ENCODE assay signal across 19 cellular contexts in genomic region chr16:89273741-89274472, GRCh38. TPM values are rescaled to one million over a fixed set of nuclear protein-coding genes. Genes with fewer than 3 reads are reported as not detected.
DNase-seq lines count a peak whose midpoint lies in the region; ATAC-seq, FAIRE-seq and TF ChIP-seq lines count a peak whose summit lies in the region.
"Had no signal": no experiment of that assay in that cellular context is flagged by ENCODE, and none has a peak within 500 bp of the region (broad histone marks: within the 10 kb centered on the region; RNA-seq: fewer than 3 reads in every experiment).

No MANE protein-coding gene starts in this region.

- no peaks in the 10 kb centered on the region for H3K27me3 ChIP-seq in IMR-90 (ENCODE audit: control insufficient read depth, insufficient read depth, low read length)
- H3K27me3 ChIP-seq in GM12878 (replicated peaks in 1 of 2; ENCODE audit: control insufficient read depth in 2 of 2, insufficient read depth in 2 of 2, low read length in 1 of 2): no peaks in the 10 kb centered on the region
- H3K27me3 ChIP-seq in neural progenitor cell: no peaks in the 10 kb centered on the region

- no peak for TF ChIP-seq POLR2A in IMR-90 (IDR thresholded peaks at IDR 0.05; ENCODE audit: low read depth, low read length)
- 0 out of 2 replicates have a peak, but pooled peaks have one; percentile 2 for TF ChIP-seq POLR2A in GM12878 (IDR thresholded peaks at IDR 0.05; ENCODE audit: low read depth, low read length)

- H3K36me3 ChIP-seq in IMR-90 (ENCODE audit: control insufficient read depth, insufficient read depth, low read length): peaks cover 82% of the 10 kb centered on the region
- peaks cover 23 to 39% of the 10 kb centered on the region in 2 experiments for H3K36me3 ChIP-seq in GM12878 (ENCODE audit: control insufficient read depth in 2 of 2, insufficient read depth in 2 of 2, low read length in 1 of 2)
- H3K36me3 ChIP-seq in neural progenitor cell: no peaks in the 10 kb centered on the region

- H3K18ac ChIP-seq in IMR-90 (ENCODE audit: low read depth, low read length): no peak overlapping the region

- WGBS in IMR-90 (ENCODE audit: extremely low coverage in 2 of 2, insufficient read length in 1 of 2), 2 experiments: 92% methylated on average over 14 of the region's 19 CpGs; no CpG with 5 or more reads in 1 of the 2 experiments
- WGBS in GM12878 (ENCODE audit: insufficient coverage, insufficient replicate concordance, low lambda C conversion rate, missing lambda C conversion rate): 93% methylated on average over 17 of the region's 19 CpGs

- H3K14ac ChIP-seq in IMR-90 (replicated peaks; ENCODE audit: low read depth, low read length): no peak overlapping the region

- TF ChIP-seq EP300 in GM12878 (IDR thresholded peaks at IDR 0.05; ENCODE audit: borderline replicate concordance in 1 of 2, control insufficient read depth in 1 of 2, low read depth in 2 of 2, low read length in 2 of 2): no peak

- H3K9ac ChIP-seq in IMR-90 (ENCODE audit: low read depth, low read length) (no peak overlapping the region), GM12878 (ENCODE audit: control insufficient read depth, insufficient read depth, low read length) (no peak overlapping the region), neural progenitor cell (no peak overlapping the region)

- H3K4me3 ChIP-seq in IMR-90 (ENCODE audit: insufficient read depth, low read depth, low read length) (no peak overlapping the region), GM12878 (no peak overlapping the region), neural progenitor cell (no peak overlapping the region)

- no peak overlapping the region for H2BK20ac ChIP-seq in IMR-90 (ENCODE audit: low read depth, low read length)

- H3K23ac ChIP-seq in IMR-90 (ENCODE audit: low read depth, low read length): no peak overlapping the region

- ATAC-seq in activated naive CD4-positive, alpha-beta T cell treated with anti-CD3 and anti-CD28 coated beads, Interleukin-2, amount 50 U/mL, for 72 hours: no peak
- ATAC-seq in IMR-90 (ENCODE audit: low read depth) (no peak), GM12878 (no peak), GM19328 (IDR thresholded peaks at IDR 0.05; ENCODE audit: unreplicated experiment) (no peak)

- in situ Hi-C loops in IMR-90 (cut with MboI; ENCODE audit: low sequenced_read_pairs): no loop called here
- in situ Hi-C loops in GM12878 (cut with MboI): no loop called here

- no peak overlapping the region for H4K5ac ChIP-seq in IMR-90 (ENCODE audit: low read depth, low read length)

- peaks cover 2% of the 10 kb centered on the region for H3K4me1 Mint-ChIP-seq in neural progenitor cell
- H3K4me1 Mint-ChIP-seq: B cell had no signal

- H3K4me1 ChIP-seq in IMR-90 (ENCODE audit: control insufficient read depth, insufficient read depth, low read length): no peaks in the 10 kb centered on the region
- H3K4me1 ChIP-seq in GM12878 (ENCODE audit: control insufficient read depth, insufficient read depth, low read length): no peaks in the 10 kb centered on the region
- H3K4me1 ChIP-seq in neural progenitor cell: no peaks in the 10 kb centered on the region

- no peak overlapping the region for H4K8ac ChIP-seq in IMR-90 (ENCODE audit: low read depth in 2 of 2, low read length in 2 of 2)

- intact Hi-C loops in IMR-90 (cut with micrococcal nuclease): no loop called here
- intact Hi-C loops in GM12878 (cut with micrococcal nuclease; ENCODE audit: unreplicated experiment): no loop called here

- peaks cover 50% of the 10 kb centered on the region for H4K20me1 ChIP-seq in IMR-90 (ENCODE audit: insufficient read depth, low read length)
- H4K20me1 ChIP-seq in GM12878 (ENCODE audit: control insufficient read depth, insufficient read depth): no peaks in the 10 kb centered on the region
- peaks cover 28% of the 10 kb centered on the region for H4K20me1 ChIP-seq in neural progenitor cell (ENCODE audit: low read depth)

- H3K9me3 Mint-ChIP-seq in activated naive CD4-positive, alpha-beta T cell treated with anti-CD3 and anti-CD28 coated beads, Interleukin-2, amount 50 U/mL, for 72 hours: no peaks in the 10 kb centered on the region
- no peaks in the 10 kb centered on the region for H3K9me3 Mint-ChIP-seq in neural progenitor cell
- H3K9me3 Mint-ChIP-seq: HFFc6 had no signal

- H3K27me3 Mint-ChIP-seq in neural progenitor cell (ENCODE audit: insufficient read depth, low read depth): peaks cover 9% of the 10 kb centered on the region
- H3K27me3 Mint-ChIP-seq: B cell; CD4-positive, alpha-beta memory T cell had no signal

- TF ChIP-seq RAD21 in IMR-90 (IDR thresholded peaks at IDR 0.05; ENCODE audit: low read length): no peak
- TF ChIP-seq RAD21 in GM12878 (IDR thresholded peaks at IDR 0.05; ENCODE audit: insufficient read depth, low read depth, low read length): no peak

- TF ChIP-seq CTCF in IMR-90 (conservative IDR thresholded peaks at IDR 0.05; ENCODE audit: low read depth, low read length): no peak
- TF ChIP-seq CTCF in GM12878 (IDR thresholded peaks at IDR 0.05 in 2 of 3, conservative IDR thresholded peaks at IDR 0.05 in 1 of 3; ENCODE audit: control insufficient read depth in 2 of 3, extremely low read depth in 1 of 3, insufficient read depth in 1 of 3, low read depth in 3 of 3, low read length in 3 of 3): no peak
- TF ChIP-seq CTCF in neural progenitor cell (IDR thresholded peaks at IDR 0.05): no peak

- H3K4me2 ChIP-seq in IMR-90 (ENCODE audit: low read depth, low read length) (no peak overlapping the region), GM12878 (ENCODE audit: control insufficient read depth, insufficient read depth) (no peak overlapping the region), neural progenitor cell (no peak overlapping the region)

- no peak overlapping the region for H2AFZ ChIP-seq in IMR-90 (replicated peaks; ENCODE audit: low read length, poor library complexity)
- no peak overlapping the region for H2AFZ ChIP-seq in GM12878 (ENCODE audit: control insufficient read depth, low read depth, low read length)
- no peak overlapping the region for H2AFZ ChIP-seq in neural progenitor cell (replicated peaks)

- no peak overlapping the region for H2BK15ac ChIP-seq in IMR-90 (ENCODE audit: low read depth, low read length)

- no peaks in the 10 kb centered on the region for H3F3A ChIP-seq in neural progenitor cell (ENCODE audit: low read depth)

- peaks cover 7 to 12% of the 10 kb centered on the region in 2 donors for H3K36me3 Mint-ChIP-seq in activated naive CD4-positive, alpha-beta T cell treated with anti-CD3 and anti-CD28 coated beads, Interleukin-2, amount 50 U/mL, for 72 hours
- peaks cover 27% of the 10 kb centered on the region for H3K36me3 Mint-ChIP-seq in neural progenitor cell

- H2BK120ac ChIP-seq in IMR-90 (ENCODE audit: low read depth, low read length): no peak overlapping the region

- dilution Hi-C loops in IMR-90 (cut with HindIII; ENCODE audit: low sequenced_read_pairs, unreplicated experiment): no loop called here

- FAIRE-seq in GM12878 (lab: Jason Lieb, UNC): no peak
- FAIRE-seq: D721Med, HTR-8/SVneo had no signal

- H3K4ac ChIP-seq in IMR-90 (ENCODE audit: low read depth, low read length): no peak overlapping the region

- H3K56ac ChIP-seq in IMR-90 (ENCODE audit: extremely low read depth, insufficient read depth, low read length): no peak overlapping the region

- RAD21 ChIA-PET in GM12878 (lab: Charles Lee; ENCODE audit: unreplicated experiment): no interaction called here

- no peak overlapping the region for H2AK5ac ChIP-seq in IMR-90 (ENCODE audit: low read depth, low read length)

- no peak overlapping the region for H4K91ac ChIP-seq in IMR-90 (ENCODE audit: insufficient read depth, low read depth, low read length)

- no peak overlapping the region for H3K27ac ChIP-seq in IMR-90 (ENCODE audit: insufficient read depth, low read length)
- H3K27ac ChIP-seq in GM12878 (ENCODE audit: control insufficient read depth, insufficient read depth): no peak overlapping the region
- H3K27ac ChIP-seq in neural progenitor cell: no peak overlapping the region

- H3K79me2 ChIP-seq in GM12878 (ENCODE audit: control insufficient read depth, insufficient read depth, low read length) (no peaks in the 10 kb centered on the region), neural progenitor cell (ENCODE audit: low read depth) (peaks cover 7% of the 10 kb centered on the region)

- peak overlapping the region; percentile 13 for H3K4me3 Mint-ChIP-seq in neural progenitor cell
- H3K4me3 Mint-ChIP-seq: B cell; CD4-positive, alpha-beta memory T cell; HFFc6 had no signal

- no peak overlapping the region for H2BK5ac ChIP-seq in IMR-90 (ENCODE audit: low read depth, low read length, poor library complexity, severe bottlenecking)

- H3K9me3 ChIP-seq in IMR-90 (ENCODE audit: control insufficient read depth, insufficient read depth, low read length): no peaks in the 10 kb centered on the region
- H3K9me3 ChIP-seq in GM12878 (replicated peaks; ENCODE audit: control insufficient read depth, insufficient read depth, low read length): no peaks in the 10 kb centered on the region
- H3K9me3 ChIP-seq in neural progenitor cell (ENCODE audit: low read depth): no peaks in the 10 kb centered on the region

- H3K79me1 ChIP-seq in IMR-90 (ENCODE audit: low read depth in 1 of 2, low read length in 2 of 2): peaks cover 17 to 75% of the 10 kb centered on the region in 2 experiments

- H2AK9ac ChIP-seq in IMR-90 (replicated peaks; ENCODE audit: low read depth, low read length, poor library complexity): peak overlapping the region; percentile 16

- CTCF ChIA-PET in IMR-90 (lab: Yijun Ruan, JAX): no interaction called here
- CTCF ChIA-PET in GM12878 (lab: Yijun Ruan, JAX): no interaction called here

- peak overlapping the region; percentile 77 to 91 for H3K27ac Mint-ChIP-seq in activated naive CD4-positive, alpha-beta T cell treated with anti-CD3 and anti-CD28 coated beads, Interleukin-2, amount 50 U/mL, for 72 hours
- H3K27ac Mint-ChIP-seq in neural progenitor cell: no peak overlapping the region
- H3K27ac Mint-ChIP-seq: B cell, HFFc6 had no signal

- POLR2A ChIA-PET in IMR-90 (lab: Charles Lee; ENCODE audit: unreplicated experiment): no interaction called here
- POLR2A ChIA-PET in GM12878 (lab: Charles Lee): no interaction called here

- DNase-seq in activated naive CD4-positive, alpha-beta T cell treated with anti-CD3 and anti-CD28 coated beads, Interleukin-2, amount 50 U/mL, for 72 hours (ENCODE audit: low spot score in 2 of 2): no peak
- DNase-seq in activated naive CD4-positive, alpha-beta T cell treated with anti-CD3 and anti-CD28 coated beads, Interleukin-2, amount 50 U/mL, for 16 hours: no peak
- DNase-seq in IMR-90 (no peak), GM12878 (ENCODE audit: low read depth, low spot score) (no peak), neural progenitor cell (ENCODE audit: low spot score) (no peak), NCI-H226 (no peak)
- DNase-seq: ACHN; GOT3; HFFc6; KBM-7; NCI-H1436 treated with DMSO at 0.1 percent for 48 hours; NCI-H2081 treated with DMSO at 0.1 percent for 48 hours; NCI-H524 treated with DMSO at 0.1 percent for 48 hours; NK-92 treated with Interleukin-12 subunit alpha and Interleukin-12 subunit beta, amount 100 ng/mL, for 24 hours had no signal

- BruUV-seq in IMR-90 (replicated peaks; lab: Mats Ljungman, UMichigan) (no TSS peak), GM12878 (replicated peaks; lab: Mats Ljungman, UMichigan) (no TSS peak)

- SMC1A ChIA-PET in GM12878 (lab: Charles Lee; ENCODE audit: uncharacterized antibody, unreplicated experiment): no interaction called here

- H3K9me1 ChIP-seq in IMR-90 (ENCODE audit: insufficient read depth, low read length): no peaks in the 10 kb centered on the region; the same call in 1 of the 2 replicates

RNA-seq across cellular contexts. Expression of gene ZNF778, which starts 56.4 kb away (rescaled TPM):
- total RNA-seq in activated naive CD4-positive, alpha-beta T cell treated with anti-CD3 and anti-CD28 coated beads, Interleukin-2, amount 50 U/mL, for 72 hours: 10 to 100 TPM in 1 of 2 donors, 1 to 10 TPM in 1; 6.1 to 12.2 TPM
- 8.3 and 9.9 TPM in 2 replicates for total RNA-seq in IMR-90 (2012; rRNA removed)
- polyA plus RNA-seq in IMR-90 (2012; rRNA removed): 4.1 and 5.6 TPM in 2 replicates
- polyA plus RNA-seq in IMR-90 (2012; cell fraction: cytosol; rRNA removed): 1.6 and 2.1 TPM in 2 replicates
- 10.5 and 11.8 TPM in 2 replicates for polyA plus RNA-seq in IMR-90 (2012; cell fraction: nucleus; rRNA removed; ENCODE audit: low replicate concordance)
- total RNA-seq in GM12878 (2013; cell fraction: nucleolus; rRNA removed): 15.8 and 17.3 TPM in 2 replicates
- total RNA-seq in GM12878 (2014; rRNA removed): 3.3 and 6.5 TPM in 2 replicates
- total RNA-seq in GM12878 (2014; rRNA removed; fragmentation: Illumina TruSeq; extraction: Trizol): 3.5 and 3.6 TPM in 2 replicates
- total RNA-seq in GM12878 (2021): 6.4 and 9.7 TPM in 2 replicates
- 2.2 TPM for polyA plus RNA-seq in GM12878 (2011; ENCODE audit: low read depth)
- 3.8 and 4.4 TPM in 2 replicates for polyA plus RNA-seq in GM12878 (2011; rRNA removed)
- 2.8 and 3.8 TPM in 2 replicates for polyA plus RNA-seq in GM12878 (2011; cell fraction: cytosol; rRNA removed)
- polyA plus RNA-seq in GM12878 (2011; cell fraction: nucleus; rRNA removed): 6.7 and 8.5 TPM in 2 replicates
- 2.4 and 5.4 TPM in 2 replicates for polyA plus RNA-seq in GM12878 (2012)
- polyA plus RNA-seq in GM12878 (2014; fragmentation: Illumina TruSeq; extraction: Trizol): 4.3 and 4.6 TPM in 2 replicates
- under 1 TPM; 0.20 to 0.40 TPM for polyA plus RNA-seq in GM12878 (2014; fragmentation: Nextera tagmentation; extraction: Ambion mirVana)
- polyA plus RNA-seq in GM12878 (2014; rRNA removed): 4.2 and 5.9 TPM in 2 replicates
- polyA plus RNA-seq in GM12878 (2016; fragmentation: Nextera tagmentation; extraction: Ambion mirVana): 1 to 10 TPM; 2.3 to 3.8 TPM
- 6.1 and 8.8 TPM in 2 replicates for polyA minus RNA-seq in GM12878 (2011; rRNA and poly(A)+ RNA removed)
- 1.3 and 3.7 TPM in 2 replicates for polyA minus RNA-seq in GM12878 (2011; cell fraction: cytosol; rRNA and poly(A)+ RNA removed)
- 5.7 and 8.7 TPM in 2 replicates for polyA minus RNA-seq in GM12878 (2011; cell fraction: nucleus; rRNA and poly(A)+ RNA removed)
- 21.5 and 26.1 TPM in 2 replicates for total RNA-seq in neural progenitor cell (ENCODE audit: low replicate concordance)
